Comparison of ENCODE assay signal across 17 cellular contexts in genomic region chr2:43325448-43325811, GRCh38.
DNase-seq lines count a peak whose midpoint lies in the region; ATAC-seq and TF ChIP-seq lines count a peak whose summit lies in the region.
"Had no signal": no experiment of that assay in that cellular context is flagged by ENCODE, and none has a peak within 500 bp of the region (broad histone marks: within the 10 kb centered on the region; RNA-seq: fewer than 3 reads in every experiment).

No MANE protein-coding gene starts in this region.

- CTCF ChIA-PET in WTC11 (lab: Charles Lee) (no interaction called here), PC-3 (lab: Charles Lee) (no interaction called here), Caco-2 (lab: Charles Lee) (no interaction called here)

- peak overlapping the region in 3 of 4 donors; percentile 85 to 88 (median 86) for H3K27ac ChIP-seq in esophagus squamous epithelium
- peak overlapping the region; percentile 27 to 51 for H3K27ac ChIP-seq in ovary
- H3K27ac ChIP-seq in thymus (ENCODE audit: low read depth) = peak overlapping the region; percentile 8
- H3K27ac ChIP-seq in PC-3 (ENCODE audit: low read length) = no peak overlapping the region

- no peak overlapping the region for H3K9ac ChIP-seq in PC-3 (ENCODE audit: low read length)

- intact Hi-C loops in esophagus squamous epithelium (cut with DNase I) (no loop called here), ovary (cut with DNase I) (loop anchor here in 1 of 4 donors (10.0 kb wide), 1 partner anchor 139 kb away; no protein-coding TSS in a partner anchor), PC-3 (cut with micrococcal nuclease) (no loop called here), Caco-2 (cut with micrococcal nuclease; ENCODE audit: unreplicated experiment) (no loop called here)

- H3F3A ChIP-seq in PC-3 (ENCODE audit: low read length, unreplicated experiment) = no peaks in the 10 kb centered on the region

- TF ChIP-seq EP300 in ovary (IDR thresholded peaks at IDR 0.05) = no peak

- H3K36me3 ChIP-seq in esophagus squamous epithelium (peaks cover 0 to 10% (median 0%) of the 10 kb centered on the region in 3 donors), ovary (no peaks in the 10 kb centered on the region), thymus (ENCODE audit: control insufficient read depth, insufficient read depth) (peaks cover under 1% of the 10 kb centered on the region), PC-3 (ENCODE audit: low read depth, low read length) (no peaks in the 10 kb centered on the region), Caco-2 (ENCODE audit: control insufficient read depth, insufficient read depth, low read length) (peaks cover 1% of the 10 kb centered on the region; the same call in 1 of the 2 replicates)

- H3K4me1 ChIP-seq in esophagus squamous epithelium (peaks cover 12 to 68% (median 24%) of the 10 kb centered on the region in 3 donors), ovary (ENCODE audit: insufficient read depth) (peaks cover 21% of the 10 kb centered on the region), thymus (ENCODE audit: control insufficient read depth, insufficient read depth, low read length) (peaks cover 2% of the 10 kb centered on the region), PC-3 (ENCODE audit: insufficient read depth, low read length) (peaks cover 13% of the 10 kb centered on the region), Caco-2 (peaks cover 11% of the 10 kb centered on the region)

- no peak overlapping the region for H3K4me3 ChIP-seq in esophagus squamous epithelium
- no peak overlapping the region for H3K4me3 ChIP-seq in ovary
- H3K4me3 ChIP-seq in thymus (ENCODE audit: low read length) = no peak overlapping the region
- no peak overlapping the region for H3K4me3 ChIP-seq in PC-3 (ENCODE audit: low read length)
- H3K4me3 ChIP-seq in Caco-2 (ENCODE audit: low read depth, low read length) = no peak overlapping the region
- H3K4me3 ChIP-seq: mucosa of descending colon had no signal

- TF ChIP-seq CTCF in WTC11 (IDR thresholded peaks at IDR 0.05) = no peak
- TF ChIP-seq CTCF in esophagus squamous epithelium (IDR thresholded peaks at IDR 0.05) = no peak
- TF ChIP-seq CTCF in ovary (IDR thresholded peaks at IDR 0.05) = no peak
- no peak for TF ChIP-seq CTCF in PC-3 (conservative IDR thresholded peaks at IDR 0.05; ENCODE audit: low read depth, low read length)
- TF ChIP-seq CTCF in Caco-2 (IDR thresholded peaks at IDR 0.05; ENCODE audit: insufficient read depth in 1 of 2, low read depth in 1 of 2, low read length in 1 of 2, severe bottlenecking in 1 of 2, unreplicated experiment in 1 of 2) = no peak

- no peaks in the 10 kb centered on the region for H4K20me1 ChIP-seq in PC-3 (ENCODE audit: low read length)

- H3K4me1 Mint-ChIP-seq in WTC11 (peaks cover 7% of the 10 kb centered on the region), Caco-2 (ENCODE audit: low read depth, unreplicated experiment) (peaks cover 8% of the 10 kb centered on the region)
- no peaks in the 10 kb centered on the region for H3K4me1 Mint-ChIP-seq in stimulated activated memory B cell treated with anti-CD40 and anti-IgM and Interleukin-4, amounts not matched to agents 10 μg/mL and 1 μg/mL and 100 μg/mL, for 72 hours

- BruUV-seq in PC-3 (replicated peaks; lab: Mats Ljungman, UMichigan) (no TSS peak), Caco-2 (replicated peaks; lab: Mats Ljungman, UMichigan) (no TSS peak)

- H2AFZ ChIP-seq in PC-3 (ENCODE audit: low read length) = no peak overlapping the region

- H3K27me3 ChIP-seq in esophagus squamous epithelium = no peaks in the 10 kb centered on the region
- H3K27me3 ChIP-seq in ovary = no peaks in the 10 kb centered on the region
- H3K27me3 ChIP-seq in thymus (ENCODE audit: control insufficient read depth, insufficient read depth) = no peaks in the 10 kb centered on the region
- no peaks in the 10 kb centered on the region for H3K27me3 ChIP-seq in PC-3 (ENCODE audit: low read length)
- H3K27me3 ChIP-seq in Caco-2 (replicated peaks; ENCODE audit: control insufficient read depth, insufficient read depth, low read length) = no peaks in the 10 kb centered on the region

- ATAC-seq in WTC11 = no peak
- ATAC-seq in GM21390 (IDR thresholded peaks at IDR 0.05; ENCODE audit: unreplicated experiment) = no peak
- no peak for ATAC-seq in PC-3
- ATAC-seq in stimulated activated memory B cell treated with anti-CD40 and anti-IgM and Interleukin-4, amounts not matched to agents 10 μg/mL and 1 μg/mL and 100 μg/mL, for 72 hours = no peak
- ATAC-seq: mucosa of descending colon had no signal

- H3K27me3 Mint-ChIP-seq in WTC11 (ENCODE audit: low read depth) (no peaks in the 10 kb centered on the region), Caco-2 (ENCODE audit: insufficient read depth, unreplicated experiment) (no peaks in the 10 kb centered on the region)
- H3K27me3 Mint-ChIP-seq in stimulated activated memory B cell treated with anti-CD40 and anti-IgM and Interleukin-4, amounts not matched to agents 10 μg/mL and 1 μg/mL and 100 μg/mL, for 72 hours = no peaks in the 10 kb centered on the region

- no peaks in the 10 kb centered on the region for H3K9me2 ChIP-seq in PC-3 (replicated peaks; ENCODE audit: low read length)

- H3K27ac Mint-ChIP-seq in WTC11 = no peak overlapping the region
- no peak overlapping the region for H3K27ac Mint-ChIP-seq in Caco-2 (ENCODE audit: unreplicated experiment)
- H3K27ac Mint-ChIP-seq in stimulated activated memory B cell treated with anti-CD40 and anti-IgM and Interleukin-4, amounts not matched to agents 10 μg/mL and 1 μg/mL and 100 μg/mL, for 72 hours = no peak overlapping the region

- H3K4me2 ChIP-seq in PC-3 (ENCODE audit: low read length) = no peak overlapping the region

- no peak for TF ChIP-seq POLR2A in esophagus squamous epithelium (IDR thresholded peaks at IDR 0.05)
- TF ChIP-seq POLR2A in ovary (IDR thresholded peaks at IDR 0.05) = no peak

- no peaks in the 10 kb centered on the region for H3K36me3 Mint-ChIP-seq in WTC11
- no peaks in the 10 kb centered on the region for H3K36me3 Mint-ChIP-seq in Caco-2 (ENCODE audit: insufficient read depth, unreplicated experiment)
- peaks cover 53% of the 10 kb centered on the region for H3K36me3 Mint-ChIP-seq in stimulated activated memory B cell treated with anti-CD40 and anti-IgM and Interleukin-4, amounts not matched to agents 10 μg/mL and 1 μg/mL and 100 μg/mL, for 72 hours

- H3K9me3 ChIP-seq in esophagus squamous epithelium (no peaks in the 10 kb centered on the region), ovary (no peaks in the 10 kb centered on the region), thymus (ENCODE audit: control insufficient read depth) (no peaks in the 10 kb centered on the region), PC-3 (ENCODE audit: low read length) (no peaks in the 10 kb centered on the region), Caco-2 (no peaks in the 10 kb centered on the region)
- H3K9me3 ChIP-seq: mucosa of descending colon had no signal

- DNase-seq in WTC11 (ENCODE audit: low spot score) (no peak), esophagus squamous epithelium (lab: John Stamatoyannopoulos, UW) (no peak), ovary (no peak), PC-3 (no peak), Caco-2 (no peak)
- DNase-seq: activated CD4-positive, alpha-beta T cell treated with anti-CD3 and anti-CD28 coated beads, Interleukin-2, amount 50 U/mL, for 1 hour; CD8-positive, alpha-beta memory T cell; DND-41; HCEC 1CT; kidney glomerular epithelial cell; mucosa of descending colon; NCI-H1092; NCI-H524; stimulated activated CD4-positive, alpha-beta T cell treated with anti-CD3 and anti-CD28 coated beads, Interleukin-12 subunit alpha, Interleukin-12 subunit beta, amount 100 ng/mL, for 4 hours had no signal

- H3K79me2 ChIP-seq in PC-3 (ENCODE audit: low read length) = no peaks in the 10 kb centered on the region

- no peak overlapping the region for H3K4me3 Mint-ChIP-seq in WTC11
- no peak overlapping the region for H3K4me3 Mint-ChIP-seq in Caco-2 (ENCODE audit: unreplicated experiment)
- H3K4me3 Mint-ChIP-seq in stimulated activated memory B cell treated with anti-CD40 and anti-IgM and Interleukin-4, amounts not matched to agents 10 μg/mL and 1 μg/mL and 100 μg/mL, for 72 hours = no peak overlapping the region
- H3K4me3 Mint-ChIP-seq: CD8-positive, alpha-beta memory T cell had no signal

- POLR2A ChIA-PET in WTC11 (lab: Charles Lee) = interaction anchor here (0.6 to 0.7 kb wide), 2 partner anchors 19 to 715 kb away, joined by 3 to 4 read pairs; no protein-coding TSS in a partner anchor
- POLR2A ChIA-PET in PC-3 (lab: Charles Lee; ENCODE audit: unreplicated experiment) = interaction anchor here (0.6 kb wide), 1 partner anchor 372 kb away, joined by 5 read pairs; no protein-coding TSS in a partner anchor
- POLR2A ChIA-PET in Caco-2 (lab: Charles Lee) = no interaction called here

- H3K9me3 Mint-ChIP-seq in WTC11 (no peaks in the 10 kb centered on the region), Caco-2 (ENCODE audit: unreplicated experiment) (no peaks in the 10 kb centered on the region)
- H3K9me3 Mint-ChIP-seq in stimulated activated memory B cell treated with anti-CD40 and anti-IgM and Interleukin-4, amounts not matched to agents 10 μg/mL and 1 μg/mL and 100 μg/mL, for 72 hours = no peaks in the 10 kb centered on the region
- H3K9me3 Mint-ChIP-seq: CD8-positive, alpha-beta memory T cell had no signal

TF ChIP-seq in WTC11, 78 proteins besides CTCF, POLR2A, EP300 and RAD21:
- TF ChIP-seq ZNF512 (CRISPR knock-in tag; IDR thresholded peaks at IDR 0.05; ENCODE audit: borderline replicate concordance) (peak; percentile 65; the same call in 1 of the 2 replicates), E2F1 (CRISPR knock-in tag; IDR thresholded peaks at IDR 0.05) (no peak)
